Comparison of ENCODE assay signal across 8 cellular contexts in the genomic region with DNA sequence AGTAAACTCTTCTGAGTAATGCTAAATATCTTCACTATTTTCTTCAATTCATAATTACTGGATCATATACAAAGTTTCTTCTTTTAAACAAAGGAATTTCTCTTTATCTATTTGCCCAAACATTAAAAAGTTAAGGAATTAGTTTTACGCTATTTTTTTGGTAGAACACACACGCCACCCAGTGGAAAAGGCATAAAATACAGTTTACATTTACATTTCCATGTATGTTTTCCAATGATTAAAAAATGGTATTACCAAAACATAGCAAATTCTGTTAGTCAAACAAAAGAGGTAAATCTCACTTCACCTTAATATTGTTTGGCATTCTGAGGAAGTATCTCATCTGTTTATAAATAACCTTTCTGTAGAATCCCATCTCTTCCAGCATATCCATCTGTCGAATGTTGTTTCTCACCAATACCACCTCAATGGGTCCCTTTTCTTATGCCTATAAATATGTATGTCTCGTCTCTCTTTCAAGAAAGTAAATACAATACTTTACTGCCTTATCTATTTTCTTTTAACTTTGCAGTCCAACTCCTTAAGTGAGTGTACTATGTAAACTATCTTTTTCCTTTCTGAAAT. TPM values are rescaled to one million over a fixed set of nuclear protein-coding genes. Genes with fewer than 3 reads are reported as not detected.
DNase-seq lines count a peak whose midpoint lies in the region; ATAC-seq and TF ChIP-seq lines count a peak whose summit lies in the region.

No MANE protein-coding gene starts in this region.

- peaks cover 6% of the 10 kb centered on the region for H3K4me1 Mint-ChIP-seq in MCF 10A (ENCODE audit: insufficient read depth, unreplicated experiment)

- no peaks in the 10 kb centered on the region for H3K9me3 Mint-ChIP-seq in MCF 10A (ENCODE audit: unreplicated experiment)

- no peak overlapping the region for H3K4me3 Mint-ChIP-seq in MCF 10A (ENCODE audit: unreplicated experiment)

- TF ChIP-seq CTCF in MCF 10A (IDR thresholded peaks at IDR 0.05; ENCODE audit: unreplicated experiment): peak; percentile 64

- intact Hi-C loops in MCF 10A (cut with micrococcal nuclease): loop anchor here (1.0 to 5.0 kb wide), 6 partner anchors 71 to 926 kb away; a partner anchor contains a TSS

- no peaks in the 10 kb centered on the region for H3K36me3 Mint-ChIP-seq in MCF 10A (ENCODE audit: insufficient read depth, unreplicated experiment)

- POLR2A ChIA-PET in MCF 10A (lab: Yijun Ruan, JAX): interaction anchor here (1.4 to 2.2 kb wide), 2 partner anchors 72 to 278 kb away, joined by 4 to 12 read pairs; a partner anchor contains a TSS

- CTCF ChIA-PET in MCF 10A (lab: Yijun Ruan, JAX): interaction anchor here (0.6 to 4.8 kb wide), 9 partner anchors 10 to 1336 kb away, joined by 3 to 27 read pairs (median 4); a partner anchor contains a TSS

- DNase-seq in A172 (ENCODE audit: low spot score) (peak; percentile 22), DMS53 treated with DMSO at 0.1 percent for 48 hours (lab: John Stamatoyannopoulos, UW; ENCODE audit: unreplicated experiment) (peak; percentile 26), NCI-H1930 (lab: John Stamatoyannopoulos, UW) (peak; percentile 3 to 19), MCF 10A (ENCODE audit: unreplicated experiment) (peak; percentile 65), lung microvascular endothelial cell (ENCODE audit: low read depth in 2 of 2) (peak; percentile 45 to 67), NCI-H1048 (lab: John Stamatoyannopoulos, UW) (no peak)

- peaks cover 11% of the 10 kb centered on the region for H3K27me3 Mint-ChIP-seq in MCF 10A (ENCODE audit: insufficient read depth, unreplicated experiment)

- no peak overlapping the region for H3K27ac Mint-ChIP-seq in MCF 10A (ENCODE audit: low read depth, unreplicated experiment)

- ATAC-seq in esophagus mucosa: no peak
- no peak for ATAC-seq in GM18907 (IDR thresholded peaks at IDR 0.05; ENCODE audit: unreplicated experiment)

- no TSS peak for BruUV-seq in MCF 10A (replicated peaks; lab: Mats Ljungman, UMichigan)

RNA-seq across cellular contexts. Expression of a gene that starts 7.2 kb away (rescaled TPM):
- total RNA-seq in A172 (2014; rRNA removed; shearing (Covaris generic)): not detected in 2 replicates
- total RNA-seq in MCF 10A (2022) (not detected in 2 replicates), lung microvascular endothelial cell (not detected in 2 replicates), esophagus mucosa (not detected)

RNA-seq across cellular contexts. Expression of a gene that starts 26.5 kb away (rescaled TPM):
- total RNA-seq in A172 (2014; rRNA removed; shearing (Covaris generic)): not detected in 2 replicates
- total RNA-seq in MCF 10A (2022) (0.12 and 0.22 TPM in 2 replicates), lung microvascular endothelial cell (0.20 and 1.7 TPM in 2 replicates), esophagus mucosa (0.20 TPM)
